8 cellular contexts compared by ENCODE assay signal in genomic region chr7:77538186-77538907, GRCh38. TPM values are rescaled to one million over a fixed set of nuclear protein-coding genes. Genes with fewer than 3 reads are reported as not detected.
DNase-seq lines count a peak whose midpoint lies in the region; ATAC-seq and TF ChIP-seq lines count a peak whose summit lies in the region.

No MANE protein-coding gene starts in this region.

- no peaks in the 10 kb centered on the region for H3K9me3 Mint-ChIP-seq in CD8-positive, alpha-beta memory T cell

- no peaks in the 10 kb centered on the region for H3K27me3 ChIP-seq in CD8-positive, alpha-beta memory T cell (ENCODE audit: insufficient read depth, low read length, poor library complexity, severe bottlenecking)
- H3K27me3 ChIP-seq in HCT116 (ENCODE audit: insufficient read depth, low read length), result no peaks in the 10 kb centered on the region
- H3K27me3 ChIP-seq in heart left ventricle, result no peaks in the 10 kb centered on the region
- H3K27me3 ChIP-seq in osteoblast (ENCODE audit: insufficient read depth, low read length), result no peaks in the 10 kb centered on the region

- H3K27ac ChIP-seq in CD8-positive, alpha-beta memory T cell (ENCODE audit: low read depth, low read length), result peak overlapping the region; percentile 75
- H3K27ac ChIP-seq in HCT116 (ENCODE audit: low read depth, low read length) (peak overlapping the region; percentile 83), angular gyrus (ENCODE audit: low read depth, low read length) (peak overlapping the region; percentile 78), heart left ventricle (peak overlapping the region; percentile 98 to 100 (median 98)), osteoblast (ENCODE audit: low read depth, low read length) (peak overlapping the region; percentile 94)

- H3K36me3 Mint-ChIP-seq in CD8-positive, alpha-beta memory T cell, result peaks cover 0 to 8% (median 0%) of the 10 kb centered on the region in 3 donors

- no peaks in the 10 kb centered on the region for H3K9me2 ChIP-seq in HCT116 (ENCODE audit: insufficient read depth)

- RAD21 ChIA-PET in HCT116 (lab: Charles Lee; ENCODE audit: low non-redundant PET in 1 of 2, low total read pairs in 2 of 2, uncharacterized antibody in 2 of 2, unreplicated experiment in 2 of 2), result interaction anchor here in 1 of 2 experiments (0.6 to 0.7 kb wide), 2 partner anchors 142 to 277 kb away, joined by 3 to 4 read pairs; no protein-coding TSS in a partner anchor

- H3K36me3 ChIP-seq in CD8-positive, alpha-beta memory T cell (ENCODE audit: insufficient read depth, low read length), result no peaks in the 10 kb centered on the region
- H3K36me3 ChIP-seq in HCT116 (ENCODE audit: control insufficient read depth in 1 of 2, insufficient read depth in 2 of 2, low read length in 2 of 2), result no peaks in the 10 kb centered on the region
- no peaks in the 10 kb centered on the region for H3K36me3 ChIP-seq in heart left ventricle
- H3K36me3 ChIP-seq in osteoblast (ENCODE audit: insufficient read depth, low read length), result no peaks in the 10 kb centered on the region

- H2AFZ ChIP-seq in HCT116 (ENCODE audit: low read depth, low read length, poor library complexity, severe bottlenecking), result no peak overlapping the region
- H2AFZ ChIP-seq in osteoblast (ENCODE audit: low read length), result peak overlapping the region; percentile 77

- peak in 1 of 5 donors; percentile 2 for DNase-seq in CD8-positive, alpha-beta memory T cell
- DNase-seq in HCT116 (ENCODE audit: low read depth, low spot score) (peak; percentile 90), NCI-H82 (lab: John Stamatoyannopoulos, UW) (peak; percentile 85), heart left ventricle (peak; percentile 87 to 94 (median 91)), osteoblast (ENCODE audit: insufficient read length, low spot score, missing footprints) (peak; percentile 96)
- DNase-seq in activated CD4-positive, CD25-positive, alpha-beta regulatory T cell (lab: John Stamatoyannopoulos, UW), result no peak

- no peak for TF ChIP-seq POLR2A in HCT116 (IDR thresholded peaks at IDR 0.05; ENCODE audit: borderline replicate concordance, extremely low read depth, insufficient read depth, insufficient read length)
- TF ChIP-seq POLR2A in heart left ventricle (IDR thresholded peaks at IDR 0.05), result no peak

- POLR2A ChIA-PET in CD8-positive, alpha-beta memory T cell (lab: Charles Lee), result no interaction called here
- POLR2A ChIA-PET in HCT116 (lab: Charles Lee), result no interaction called here

- ATAC-seq in HCT116 (peak; percentile 49), heart left ventricle (peak; percentile 53 to 74 (median 60)), HG02840 (IDR thresholded peaks at IDR 0.05; ENCODE audit: low FRiP score, unreplicated experiment) (no peak)

- no TSS peak for BruUV-seq in HCT116 (replicated peaks; lab: Mats Ljungman, UMichigan)

- CTCF ChIA-PET in CD8-positive, alpha-beta memory T cell (lab: Charles Lee), result interaction anchor here (1.5 kb wide), 1 partner anchor 10 kb away, joined by 4 read pairs; no protein-coding TSS in a partner anchor
- CTCF ChIA-PET in HCT116 (lab: Charles Lee), result no interaction called here

- peak overlapping the region; percentile 89 to 99 (median 91) for H3K4me3 Mint-ChIP-seq in CD8-positive, alpha-beta memory T cell

- no peaks in the 10 kb centered on the region for H4K20me1 ChIP-seq in HCT116 (ENCODE audit: insufficient read depth)
- H4K20me1 ChIP-seq in osteoblast (ENCODE audit: insufficient read depth, low read length), result peaks cover 43% of the 10 kb centered on the region

- TF ChIP-seq RAD21 in HCT116 (IDR thresholded peaks at IDR 0.05; ENCODE audit: low read depth), result 0 out of 2 replicates have a peak, but pooled peaks have one; percentile 9

- peak overlapping the region; percentile 90 for H3K9ac ChIP-seq in HCT116 (ENCODE audit: low read length)

- H3K79me2 ChIP-seq in HCT116 (ENCODE audit: insufficient read depth, low read length), result peaks cover 58% of the 10 kb centered on the region
- H3K79me2 ChIP-seq in osteoblast (ENCODE audit: insufficient read depth, low read length), result peaks cover 60% of the 10 kb centered on the region

- no peaks in the 10 kb centered on the region for H3K27me3 Mint-ChIP-seq in CD8-positive, alpha-beta memory T cell

- WGBS in heart left ventricle, 4 donors, result 0 to 1% (median 0%) methylated on average over 30 to 31 of the region's 31 CpGs

- intact Hi-C loops in HCT116 (cut with micrococcal nuclease) (no loop called here), heart left ventricle (cut with DNase I) (loop anchor here in 8 of 10 donors (5.0 to 10.0 kb wide), 11 partner anchors 34 to 226 kb away; partner anchors contain the start of gene GSAP (in 4 of the 8))

- H3K27ac Mint-ChIP-seq in CD8-positive, alpha-beta memory T cell, result peak overlapping the region; percentile 45 to 84 (median 80)

- H3K4me1 Mint-ChIP-seq in CD8-positive, alpha-beta memory T cell, result peaks cover 29 to 46% (median 38%) of the 10 kb centered on the region in 3 donors

- H3K4me2 ChIP-seq in HCT116 (ENCODE audit: low read length), result peak overlapping the region; percentile 91
- peak overlapping the region; percentile 84 for H3K4me2 ChIP-seq in osteoblast (ENCODE audit: insufficient read depth, low read length)

- peak overlapping the region; percentile 84 for H3K4me3 ChIP-seq in CD8-positive, alpha-beta memory T cell (ENCODE audit: low read length)
- peak overlapping the region; percentile 93 to 96 for H3K4me3 ChIP-seq in HCT116 (replicated peaks in 1 of 2; ENCODE audit: low read depth in 1 of 2, low read length in 2 of 2)
- H3K4me3 ChIP-seq in heart left ventricle, result peak overlapping the region; percentile 75 to 100 (median 97)
- peak overlapping the region; percentile 100 for H3K4me3 ChIP-seq in osteoblast (ENCODE audit: insufficient read depth, low read length)

- TF ChIP-seq CTCF in HCT116 (IDR thresholded peaks at IDR 0.05 in 2 of 3, conservative IDR thresholded peaks at IDR 0.05 in 1 of 3; ENCODE audit: borderline replicate concordance in 1 of 3, insufficient read depth in 1 of 3, low read depth in 2 of 3, low read length in 2 of 3) (no peak), heart left ventricle (IDR thresholded peaks at IDR 0.05) (no peak), osteoblast (IDR thresholded peaks at IDR 0.05; ENCODE audit: extremely low read depth, low read depth, low read length) (no peak)

- peaks cover 3% of the 10 kb centered on the region for H3K4me1 ChIP-seq in CD8-positive, alpha-beta memory T cell (ENCODE audit: insufficient read depth, low read length)
- H3K4me1 ChIP-seq in HCT116 (ENCODE audit: control insufficient read depth in 1 of 2, insufficient read depth in 2 of 2, low read length in 2 of 2) (peaks cover 23 to 40% of the 10 kb centered on the region in 2 experiments), heart left ventricle (peaks cover 12 to 52% (median 36%) of the 10 kb centered on the region in 12 donors), osteoblast (ENCODE audit: insufficient read depth, low read length) (peaks cover 22% of the 10 kb centered on the region)

- no peaks in the 10 kb centered on the region for H3K9me3 ChIP-seq in CD8-positive, alpha-beta memory T cell (ENCODE audit: low read length)
- no peaks in the 10 kb centered on the region for H3K9me3 ChIP-seq in HCT116 (ENCODE audit: control insufficient read depth in 1 of 2, insufficient read depth in 1 of 2, low read depth in 1 of 2, low read length in 2 of 2)
- H3K9me3 ChIP-seq in heart left ventricle, result no peaks in the 10 kb centered on the region
- H3K9me3 ChIP-seq in osteoblast (ENCODE audit: low read depth, low read length), result no peaks in the 10 kb centered on the region

TF ChIP-seq in HCT116, 20 proteins besides CTCF, POLR2A, EP300 and RAD21 (continues in another document):
- TF ChIP-seq ZFX (IDR thresholded peaks at IDR 0.05), result no peak
- TF ChIP-seq ELF1 (IDR thresholded peaks at IDR 0.05; ENCODE audit: borderline replicate concordance, low read depth), result peak; percentile 38; the same call in 1 of the 2 replicates
- peak; percentile 100 for TF ChIP-seq CEBPB (IDR thresholded peaks at IDR 0.05; ENCODE audit: low read depth)
- TF ChIP-seq POLR2AphosphoS5 (IDR thresholded peaks at IDR 0.05; ENCODE audit: low read depth, low read length), result peak; percentile 66
- no peak for TF ChIP-seq EZH2phosphoT487 (IDR thresholded peaks at IDR 0.05; ENCODE audit: borderline replicate concordance)
- TF ChIP-seq SRF (IDR thresholded peaks at IDR 0.05; ENCODE audit: low read depth), result peak; percentile 9; the same call in 1 of the 2 replicates
- TF ChIP-seq CBX3 (IDR thresholded peaks at IDR 0.05; ENCODE audit: low read depth), result peak; percentile 57; the same call in 1 of the 2 replicates
- TF ChIP-seq FOSL1 (IDR thresholded peaks at IDR 0.05; ENCODE audit: low read depth), result no peak
- TF ChIP-seq JUND (IDR thresholded peaks at IDR 0.05), result peak; percentile 30; the same call in 1 of the 2 replicates
- TF ChIP-seq SIN3A (IDR thresholded peaks at IDR 0.05; ENCODE audit: low read depth), result peak; percentile 32; the same call in 1 of the 2 replicates
- TF ChIP-seq EGR1 (IDR thresholded peaks at IDR 0.05; ENCODE audit: low read depth), result peak; percentile 55; the same call in 1 of the 2 replicates
- TF ChIP-seq SP1 (IDR thresholded peaks at IDR 0.05; ENCODE audit: low read depth), result peak; percentile 71

RNA-seq across cellular contexts. Expression of gene PTPN12, which starts 1.3 kb away (rescaled TPM):
- 10 to 100 TPM; 11.3 to 12.5 TPM for total RNA-seq in CD8-positive, alpha-beta memory T cell
- polyA plus RNA-seq in CD8-positive, alpha-beta memory T cell, result 4.8 TPM
- 80.5 TPM for total RNA-seq in HCT116 (2021; ENCODE audit: unreplicated experiment)
- polyA plus RNA-seq in HCT116 (2012), result 29.8 and 42.6 TPM in 2 replicates
- total RNA-seq in heart left ventricle, result 10 to 100 TPM; 36.5 to 83.9 (median 42.0) TPM
- 10 to 100 TPM; 33.9 to 35.1 TPM for polyA plus RNA-seq in heart left ventricle
- total RNA-seq in osteoblast, result 78.1 and 80.7 TPM in 2 replicates

Comparison
In these comparisons a context has a peak if more than half of its experiments do, and no peak if none do; other contexts are left out.
1. DNase-seq: peak in HCT116 (single experiment), NCI-H82 (single experiment), heart left ventricle (5 of 5) and osteoblast (single experiment); none in activated CD4-positive, CD25-positive, alpha-beta regulatory T cell (0 of 4).
2. Peak in every context shown above with its lines, with median percentiles within 50 percentile points of each other: H3K27ac ChIP-seq and H3K4me3 ChIP-seq.